ENCODE assay signal across 1 cellular context in the genomic region with DNA sequence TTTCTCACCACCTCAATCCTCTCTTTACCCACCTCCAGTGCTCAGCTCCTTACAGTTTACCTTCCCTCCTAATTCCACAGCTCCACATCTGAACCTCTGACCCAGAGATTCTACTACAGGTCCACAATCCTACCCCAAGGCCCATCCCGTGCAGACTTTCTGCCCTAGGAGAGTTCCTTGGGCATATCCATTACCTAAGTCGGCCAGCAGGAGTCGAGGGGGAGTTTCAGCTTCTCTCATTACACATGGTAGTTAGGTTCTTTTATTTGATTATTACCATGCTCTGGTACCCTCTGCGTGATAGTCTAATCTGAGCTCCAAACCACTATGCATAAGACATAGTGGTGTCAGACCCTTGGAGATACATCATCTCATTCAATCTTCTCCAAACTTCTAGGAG.
TF ChIP-seq lines count a peak whose summit lies in the region.

No MANE protein-coding gene starts in this region.

TF ChIP-seq in WTC11, 78 proteins besides CTCF, POLR2A, EP300 and RAD21 (continued from another document):
- TF ChIP-seq, protein P1, sequence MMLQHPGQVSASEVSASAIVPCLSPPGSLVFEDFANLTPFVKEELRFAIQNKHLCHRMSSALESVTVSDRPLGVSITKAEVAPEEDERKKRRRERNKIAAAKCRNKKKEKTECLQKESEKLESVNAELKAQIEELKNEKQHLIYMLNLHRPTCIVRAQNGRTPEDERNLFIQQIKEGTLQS (CRISPR knock-in tag; conservative IDR thresholded peaks at IDR 0.05) = no peak
- TF ChIP-seq ZNF416 (CRISPR knock-in tag; IDR thresholded peaks at IDR 0.05) (no peak), ZNF396 (CRISPR knock-in tag; IDR thresholded peaks at IDR 0.05; ENCODE audit: borderline replicate concordance) (no peak), GTF2I (CRISPR knock-in tag; conservative IDR thresholded peaks at IDR 0.05) (no peak), NFE2L1 (CRISPR knock-in tag; IDR thresholded peaks at IDR 0.05) (no peak), MYBL2 (CRISPR knock-in tag; IDR thresholded peaks at IDR 0.05) (no peak), MXD4 (CRISPR knock-in tag; IDR thresholded peaks at IDR 0.05; ENCODE audit: borderline replicate concordance) (no peak), PRRX2 (CRISPR knock-in tag; IDR thresholded peaks at IDR 0.05) (no peak), TCF7 (CRISPR knock-in tag; IDR thresholded peaks at IDR 0.05; ENCODE audit: low read depth) (no peak), ETV6 (CRISPR knock-in tag; IDR thresholded peaks at IDR 0.05) (no peak), JAZF1 (CRISPR knock-in tag; IDR thresholded peaks at IDR 0.05) (no peak)
- TF ChIP-seq, protein P2, sequence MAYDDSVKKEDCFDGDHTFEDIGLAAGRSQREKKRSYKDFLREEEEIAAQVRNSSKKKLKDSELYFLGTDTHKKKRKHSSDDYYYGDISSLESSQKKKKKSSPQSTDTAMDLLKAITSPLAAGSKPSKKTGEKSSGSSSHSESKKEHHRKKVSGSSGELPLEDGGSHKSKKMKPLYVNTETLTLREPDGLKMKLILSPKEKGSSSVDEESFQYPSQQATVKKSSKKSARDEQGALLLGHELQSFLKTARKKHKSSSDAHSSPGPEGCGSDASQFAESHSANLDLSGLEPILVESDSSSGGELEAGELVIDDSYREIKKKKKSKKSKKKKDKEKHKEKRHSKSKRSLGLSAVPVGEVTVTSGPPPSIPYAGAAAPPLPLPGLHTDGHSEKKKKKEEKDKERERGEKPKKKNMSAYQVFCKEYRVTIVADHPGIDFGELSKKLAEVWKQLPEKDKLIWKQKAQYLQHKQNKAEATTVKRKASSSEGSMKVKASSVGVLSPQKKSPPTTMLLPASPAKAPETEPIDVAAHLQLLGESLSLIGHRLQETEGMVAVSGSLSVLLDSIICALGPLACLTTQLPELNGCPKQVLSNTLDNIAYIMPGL (CRISPR knock-in tag; IDR thresholded peaks at IDR 0.05) = no peak
- TF ChIP-seq, protein P3, sequence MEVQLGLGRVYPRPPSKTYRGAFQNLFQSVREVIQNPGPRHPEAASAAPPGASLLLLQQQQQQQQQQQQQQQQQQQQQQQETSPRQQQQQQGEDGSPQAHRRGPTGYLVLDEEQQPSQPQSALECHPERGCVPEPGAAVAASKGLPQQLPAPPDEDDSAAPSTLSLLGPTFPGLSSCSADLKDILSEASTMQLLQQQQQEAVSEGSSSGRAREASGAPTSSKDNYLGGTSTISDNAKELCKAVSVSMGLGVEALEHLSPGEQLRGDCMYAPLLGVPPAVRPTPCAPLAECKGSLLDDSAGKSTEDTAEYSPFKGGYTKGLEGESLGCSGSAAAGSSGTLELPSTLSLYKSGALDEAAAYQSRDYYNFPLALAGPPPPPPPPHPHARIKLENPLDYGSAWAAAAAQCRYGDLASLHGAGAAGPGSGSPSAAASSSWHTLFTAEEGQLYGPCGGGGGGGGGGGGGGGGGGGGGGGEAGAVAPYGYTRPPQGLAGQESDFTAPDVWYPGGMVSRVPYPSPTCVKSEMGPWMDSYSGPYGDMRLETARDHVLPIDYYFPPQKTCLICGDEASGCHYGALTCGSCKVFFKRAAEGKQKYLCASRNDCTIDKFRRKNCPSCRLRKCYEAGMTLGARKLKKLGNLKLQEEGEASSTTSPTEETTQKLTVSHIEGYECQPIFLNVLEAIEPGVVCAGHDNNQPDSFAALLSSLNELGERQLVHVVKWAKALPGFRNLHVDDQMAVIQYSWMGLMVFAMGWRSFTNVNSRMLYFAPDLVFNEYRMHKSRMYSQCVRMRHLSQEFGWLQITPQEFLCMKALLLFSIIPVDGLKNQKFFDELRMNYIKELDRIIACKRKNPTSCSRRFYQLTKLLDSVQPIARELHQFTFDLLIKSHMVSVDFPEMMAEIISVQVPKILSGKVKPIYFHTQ (CRISPR knock-in tag; IDR thresholded peaks at IDR 0.05) = no peak
- TF ChIP-seq, protein P4, sequence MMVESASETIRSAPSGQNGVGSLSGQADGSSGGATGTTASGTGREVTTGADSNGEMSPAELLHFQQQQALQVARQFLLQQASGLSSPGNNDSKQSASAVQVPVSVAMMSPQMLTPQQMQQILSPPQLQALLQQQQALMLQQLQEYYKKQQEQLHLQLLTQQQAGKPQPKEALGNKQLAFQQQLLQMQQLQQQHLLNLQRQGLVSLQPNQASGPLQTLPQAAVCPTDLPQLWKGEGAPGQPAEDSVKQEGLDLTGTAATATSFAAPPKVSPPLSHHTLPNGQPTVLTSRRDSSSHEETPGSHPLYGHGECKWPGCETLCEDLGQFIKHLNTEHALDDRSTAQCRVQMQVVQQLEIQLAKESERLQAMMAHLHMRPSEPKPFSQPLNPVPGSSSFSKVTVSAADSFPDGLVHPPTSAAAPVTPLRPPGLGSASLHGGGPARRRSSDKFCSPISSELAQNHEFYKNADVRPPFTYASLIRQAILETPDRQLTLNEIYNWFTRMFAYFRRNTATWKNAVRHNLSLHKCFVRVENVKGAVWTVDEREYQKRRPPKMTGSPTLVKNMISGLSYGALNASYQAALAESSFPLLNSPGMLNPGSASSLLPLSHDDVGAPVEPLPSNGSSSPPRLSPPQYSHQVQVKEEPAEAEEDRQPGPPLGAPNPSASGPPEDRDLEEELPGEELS (CRISPR knock-in tag; IDR thresholded peaks at IDR 0.05) = no peak
- TF ChIP-seq, protein P5, sequence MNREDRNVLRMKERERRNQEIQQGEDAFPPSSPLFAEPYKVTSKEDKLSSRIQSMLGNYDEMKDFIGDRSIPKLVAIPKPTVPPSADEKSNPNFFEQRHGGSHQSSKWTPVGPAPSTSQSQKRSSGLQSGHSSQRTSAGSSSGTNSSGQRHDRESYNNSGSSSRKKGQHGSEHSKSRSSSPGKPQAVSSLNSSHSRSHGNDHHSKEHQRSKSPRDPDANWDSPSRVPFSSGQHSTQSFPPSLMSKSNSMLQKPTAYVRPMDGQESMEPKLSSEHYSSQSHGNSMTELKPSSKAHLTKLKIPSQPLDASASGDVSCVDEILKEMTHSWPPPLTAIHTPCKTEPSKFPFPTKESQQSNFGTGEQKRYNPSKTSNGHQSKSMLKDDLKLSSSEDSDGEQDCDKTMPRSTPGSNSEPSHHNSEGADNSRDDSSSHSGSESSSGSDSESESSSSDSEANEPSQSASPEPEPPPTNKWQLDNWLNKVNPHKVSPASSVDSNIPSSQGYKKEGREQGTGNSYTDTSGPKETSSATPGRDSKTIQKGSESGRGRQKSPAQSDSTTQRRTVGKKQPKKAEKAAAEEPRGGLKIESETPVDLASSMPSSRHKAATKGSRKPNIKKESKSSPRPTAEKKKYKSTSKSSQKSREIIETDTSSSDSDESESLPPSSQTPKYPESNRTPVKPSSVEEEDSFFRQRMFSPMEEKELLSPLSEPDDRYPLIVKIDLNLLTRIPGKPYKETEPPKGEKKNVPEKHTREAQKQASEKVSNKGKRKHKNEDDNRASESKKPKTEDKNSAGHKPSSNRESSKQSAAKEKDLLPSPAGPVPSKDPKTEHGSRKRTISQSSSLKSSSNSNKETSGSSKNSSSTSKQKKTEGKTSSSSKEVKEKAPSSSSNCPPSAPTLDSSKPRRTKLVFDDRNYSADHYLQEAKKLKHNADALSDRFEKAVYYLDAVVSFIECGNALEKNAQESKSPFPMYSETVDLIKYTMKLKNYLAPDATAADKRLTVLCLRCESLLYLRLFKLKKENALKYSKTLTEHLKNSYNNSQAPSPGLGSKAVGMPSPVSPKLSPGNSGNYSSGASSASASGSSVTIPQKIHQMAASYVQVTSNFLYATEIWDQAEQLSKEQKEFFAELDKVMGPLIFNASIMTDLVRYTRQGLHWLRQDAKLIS (CRISPR knock-in tag; IDR thresholded peaks at IDR 0.05; ENCODE audit: borderline replicate concordance) = no peak
